8 cellular contexts compared by ENCODE assay signal in genomic region chr21:25639167-25639921, GRCh38. TPM values are rescaled to one million over a fixed set of nuclear protein-coding genes. Genes with fewer than 3 reads are reported as not detected.
DNase-seq lines count a peak whose midpoint lies in the region; TF ChIP-seq lines count a peak whose summit lies in the region.

Gene JAM2, plus strand, starts transcription at chr21:25639258. Its CDS starts 564 bp downstream, at chr21:25639822.

- no peaks in the 10 kb centered on the region for H3F3A ChIP-seq in GM23248 (ENCODE audit: insufficient read depth)

- H3K4me1 ChIP-seq in GM23248 (ENCODE audit: insufficient read depth) = peaks cover 8% of the 10 kb centered on the region; the same call in 1 of the 2 replicates
- peaks cover 3% of the 10 kb centered on the region for H3K4me1 ChIP-seq in endocrine pancreas (ENCODE audit: control insufficient read depth, insufficient read depth, low read length)
- H3K4me1 ChIP-seq in mononuclear cell (ENCODE audit: insufficient read depth, low read length) = peaks cover 20% of the 10 kb centered on the region
- peaks cover 11 to 34% (median 26%) of the 10 kb centered on the region in 4 donors for H3K4me1 ChIP-seq in stomach

- DNase-seq in GM10266 (ENCODE audit: extremely low spot score) (peak; percentile 77), GM23248 (peak; percentile 55), LHCN-M2 (ENCODE audit: low read depth) (peak; percentile 74), stomach (no peak), NOMO-1 (lab: John Stamatoyannopoulos, UW; ENCODE audit: unreplicated experiment in 2 of 2) (no peak)
- DNase-seq in activated CD8-positive, alpha-beta memory T cell treated with anti-CD3 and anti-CD28 coated beads for 24 hours = peak; percentile 77

- H3K27ac ChIP-seq in GM23248 (no peak within 1 kb of the TSS), stomach (peak within 1 kb of the TSS; percentile 11 to 93 (median 77))

- TF ChIP-seq CTCF in GM10266 (IDR thresholded peaks at IDR 0.05; ENCODE audit: control insufficient read depth, insufficient read depth, low read depth, missing control alignments) = peak; percentile 63
- TF ChIP-seq CTCF in stomach (IDR thresholded peaks at IDR 0.05) = no peak

- no peak for TF ChIP-seq POLR2A in stomach (IDR thresholded peaks at IDR 0.05)

- H3K27me3 ChIP-seq in GM23248 (replicated peaks; ENCODE audit: insufficient read depth) (no peaks in the 10 kb centered on the region; the same call in 1 of the 2 replicates), endocrine pancreas (ENCODE audit: control insufficient read depth, insufficient read depth, low read length) (peaks cover 4% of the 10 kb centered on the region), mononuclear cell (ENCODE audit: insufficient read depth, low read length) (peaks cover 36% of the 10 kb centered on the region), stomach (peaks cover 0 to 31% (median 25%) of the 10 kb centered on the region in 3 donors)

- H3K4me3 ChIP-seq in GM23248 = peak within 1 kb of the TSS; percentile 81
- peak within 1 kb of the TSS; percentile 47 for H3K4me3 ChIP-seq in endocrine pancreas (ENCODE audit: control insufficient read depth, insufficient read depth, low read length)
- peak within 1 kb of the TSS; percentile 41 for H3K4me3 ChIP-seq in mononuclear cell (ENCODE audit: low read length)
- H3K4me3 ChIP-seq in stomach = peak within 1 kb of the TSS; percentile 54 to 73 (median 64)

- no peak for TF ChIP-seq EP300 in stomach (IDR thresholded peaks at IDR 0.05)

- 0 to 1% methylated on average over 27 to 52 of the region's 52 CpGs for WGBS in GM23248 (ENCODE audit: low coverage in 1 of 2, low lambda C conversion rate in 2 of 2, missing lambda C conversion rate in 2 of 2), 2 experiments
- WGBS in stomach, 5 donors = 0 to 1% (median 1%) methylated on average over 25 to 52 of the region's 52 CpGs

- H3K9me3 ChIP-seq in GM23248 (ENCODE audit: low read depth) = no peaks in the 10 kb centered on the region
- no peaks in the 10 kb centered on the region for H3K9me3 ChIP-seq in endocrine pancreas (ENCODE audit: control insufficient read depth, low read length)
- no peaks in the 10 kb centered on the region for H3K9me3 ChIP-seq in mononuclear cell (ENCODE audit: low read depth, low read length)
- H3K9me3 ChIP-seq in stomach = no peaks in the 10 kb centered on the region

- H3K9ac ChIP-seq in GM23248 (peak within 1 kb of the TSS; percentile 56), endocrine pancreas (ENCODE audit: control insufficient read depth, insufficient read depth, low read length) (no peak within 1 kb of the TSS)

- no peaks in the 10 kb centered on the region for H3K9me2 ChIP-seq in GM23248 (ENCODE audit: insufficient read depth)

- H4K20me1 ChIP-seq in GM23248 (ENCODE audit: insufficient read depth) = no peaks in the 10 kb centered on the region

- peak within 1 kb of the TSS; percentile 95 for H2AFZ ChIP-seq in GM23248

- no peaks in the 10 kb centered on the region for H3K79me2 ChIP-seq in GM23248 (ENCODE audit: insufficient read depth)

- H3K4me2 ChIP-seq in GM23248 (ENCODE audit: unreplicated experiment) = peak within 1 kb of the TSS; percentile 98

- intact Hi-C loops in stomach (cut with DNase I; ENCODE audit: low total_unique reads) = no loop called here

- in situ Hi-C loops in GM23248 (cut with MboI) = no loop called here

- H3K36me3 ChIP-seq in GM23248 (ENCODE audit: low read depth) (no peaks in the 10 kb centered on the region), endocrine pancreas (ENCODE audit: control insufficient read depth, insufficient read depth, low read length) (no peaks in the 10 kb centered on the region), stomach (no peaks in the 10 kb centered on the region)

RNA-seq across cellular contexts. Expression of gene JAM2, which starts in this region (rescaled TPM):
- 0.13 and 1.9 TPM in 2 replicates for total RNA-seq in GM23248 (2014; rRNA removed; shearing (Covaris generic))
- 1.9 TPM in 2 replicates for polyA plus RNA-seq in GM23248 (2016; fragmentation: Nextera tagmentation; extraction: Ambion mirVana)
- 5.6 and 6.0 TPM in 2 replicates for total RNA-seq in LHCN-M2 (2014; rRNA removed)
- polyA plus RNA-seq in LHCN-M2 (2012) = 11.1 TPM
- under 0.01 TPM for total RNA-seq in mononuclear cell
- total RNA-seq in stomach = 10 to 100 TPM in 2 of 5 donors, 1 to 10 TPM in 2, not detected in 1; 3.6 to 32.1 (median 11.5) TPM
- 1 to 10 TPM; 1.2 to 8.5 (median 1.7) TPM for polyA plus RNA-seq in stomach

Comparison
In these comparisons a context has a peak if more than half of its experiments do, and no peak if none do; other contexts are left out.
1. DNase-seq: peak in GM10266 (single experiment), GM23248 (single experiment), LHCN-M2 (single experiment) and activated CD8-positive, alpha-beta memory T cell treated with anti-CD3 and anti-CD28 coated beads for 24 hours (single experiment); none in stomach (single experiment) and NOMO-1 (0 of 2).
2. Peak in every context shown above with its lines, with median percentiles within 50 percentile points of each other: H3K4me3 ChIP-seq.